ENCODE assay signal across 10 cellular contexts in genomic region chr2:151840216-151840691, GRCh38. TPM values are rescaled to one million over a fixed set of nuclear protein-coding genes. Genes with fewer than 3 reads are reported as not detected.
DNase-seq lines count a peak whose midpoint lies in the region; ATAC-seq and TF ChIP-seq lines count a peak whose summit lies in the region.
"Had no signal": no experiment of that assay in that cellular context is flagged by ENCODE, and none has a peak within 500 bp of the region (broad histone marks: within the 10 kb centered on the region; RNA-seq: fewer than 3 reads in every experiment).

No MANE protein-coding gene starts in this region.

- H3K4me3 Mint-ChIP-seq in naive thymus-derived CD4-positive, alpha-beta T cell = no peak overlapping the region
- H3K4me3 Mint-ChIP-seq: naive thymus-derived CD8-positive, alpha-beta T cell had no signal

- no peaks in the 10 kb centered on the region for H3K27me3 ChIP-seq in naive thymus-derived CD4-positive, alpha-beta T cell (ENCODE audit: control insufficient read depth in 2 of 2, insufficient read depth in 2 of 2, low read length in 2 of 2)

- no peak overlapping the region for H3K27ac ChIP-seq in naive thymus-derived CD4-positive, alpha-beta T cell (ENCODE audit: low read depth, low read length)
- H3K27ac ChIP-seq: 22Rv1 had no signal

- no peaks in the 10 kb centered on the region for H3K4me1 ChIP-seq in naive thymus-derived CD4-positive, alpha-beta T cell (ENCODE audit: control insufficient read depth in 2 of 2, insufficient read depth in 2 of 2, low read length in 2 of 2)

- no peak overlapping the region for H3K27ac Mint-ChIP-seq in naive thymus-derived CD4-positive, alpha-beta T cell
- H3K27ac Mint-ChIP-seq: naive thymus-derived CD8-positive, alpha-beta T cell had no signal

- H3K4me3 ChIP-seq in naive thymus-derived CD4-positive, alpha-beta T cell (ENCODE audit: low read length) = no peak overlapping the region

- ATAC-seq in HG02571 (IDR thresholded peaks at IDR 0.05; ENCODE audit: unreplicated experiment) (peak; percentile 99), HG03521 (IDR thresholded peaks at IDR 0.05; ENCODE audit: unreplicated experiment) (peak; percentile 99)
- ATAC-seq in naive thymus-derived CD4-positive, alpha-beta T cell = peak; percentile 86
- ATAC-seq: naive thymus-derived CD8-positive, alpha-beta T cell had no signal

- no peaks in the 10 kb centered on the region for H3K36me3 ChIP-seq in naive thymus-derived CD4-positive, alpha-beta T cell (ENCODE audit: control insufficient read depth in 2 of 3, insufficient read depth in 3 of 3, low read length in 3 of 3)

- H3K9me3 ChIP-seq in naive thymus-derived CD4-positive, alpha-beta T cell (ENCODE audit: control insufficient read depth in 2 of 3, low read length in 3 of 3) = no peaks in the 10 kb centered on the region

- DNase-seq in NCI-H1417 (lab: John Stamatoyannopoulos, UW) = peak in 2 of 3 experiments; percentile 36 to 73
- no peak for DNase-seq in NCI-H1417 treated with DMSO at 0.1 percent for 48 hours (lab: John Stamatoyannopoulos, UW)
- DNase-seq in naive thymus-derived CD4-positive, alpha-beta T cell = no peak
- no peak for DNase-seq in inferior parietal cortex (ENCODE audit: extremely low spot score)
- DNase-seq in HEK293T (ENCODE audit: extremely low spot score) = no peak
- no peak for DNase-seq in NCI-H748 (lab: John Stamatoyannopoulos, UW; ENCODE audit: unreplicated experiment)
- DNase-seq: naive thymus-derived CD8-positive, alpha-beta T cell had no signal

- intact Hi-C loops in naive thymus-derived CD4-positive, alpha-beta T cell (cut with micrococcal nuclease) = no loop called here

- H3K9me3 Mint-ChIP-seq in naive thymus-derived CD4-positive, alpha-beta T cell = peaks cover 0 to 1% (median 0%) of the 10 kb centered on the region in 11 donors
- H3K9me3 Mint-ChIP-seq: naive thymus-derived CD8-positive, alpha-beta T cell had no signal

- no peaks in the 10 kb centered on the region for H3K36me3 Mint-ChIP-seq in naive thymus-derived CD4-positive, alpha-beta T cell
- H3K36me3 Mint-ChIP-seq: naive thymus-derived CD8-positive, alpha-beta T cell had no signal

- H3K4me1 Mint-ChIP-seq in naive thymus-derived CD4-positive, alpha-beta T cell = peaks cover 0 to 6% (median 0%) of the 10 kb centered on the region in 7 donors

- CTCF ChIA-PET in naive thymus-derived CD4-positive, alpha-beta T cell (lab: Charles Lee) = no interaction called here
- CTCF ChIA-PET in HEK293T (lab: Yijun Ruan, JAX) = no interaction called here

- POLR2A ChIA-PET in naive thymus-derived CD4-positive, alpha-beta T cell (lab: Charles Lee) = interaction anchor here (0.8 kb wide), 1 partner anchor 18 kb away, joined by 3 read pairs; no protein-coding TSS in a partner anchor
- POLR2A ChIA-PET in HEK293T (lab: Yijun Ruan, JAX) = interaction anchor here (1.1 kb wide), 1 partner anchor 12 kb away, joined by 4 read pairs; the partner anchor contains the start of gene ARL5A

- peaks cover 0 to 29% (median 0%) of the 10 kb centered on the region in 5 donors for H3K27me3 Mint-ChIP-seq in naive thymus-derived CD4-positive, alpha-beta T cell

TF ChIP-seq in HEK293T, 16 proteins besides CTCF, POLR2A, EP300 and RAD21:
- no peak for TF ChIP-seq BHLHE40 (IDR thresholded peaks at IDR 0.05; ENCODE audit: borderline replicate concordance)

RNA-seq across cellular contexts. Expression of gene ARL5A, which starts 12.0 kb away (rescaled TPM):
- 10 to 100 TPM; 25.8 to 43.3 (median 32.3) TPM for total RNA-seq in naive thymus-derived CD4-positive, alpha-beta T cell
- polyA plus RNA-seq in naive thymus-derived CD4-positive, alpha-beta T cell = 10 to 100 TPM; 52.4 to 68.3 TPM

Comparison
In these comparisons a context has a peak if more than half of its experiments do, and no peak if none do; other contexts are left out.
1. DNase-seq: peak in NCI-H1417 (2 of 3); none in NCI-H1417 treated with DMSO at 0.1 percent for 48 hours (single experiment), naive thymus-derived CD4-positive, alpha-beta T cell (0 of 9), inferior parietal cortex (single experiment), HEK293T (single experiment) and NCI-H748 (single experiment).
2. Peak in every context shown above with its lines, with median percentiles within 50 percentile points of each other: ATAC-seq.